In genomic region chr2:171139860-171140259, GRCh38 we compare ENCODE assay signal across 1 cellular context.
A peak's percentile ranks its signal among the peaks of the same experiment; 100 is the strongest.
TF ChIP-seq lines count a peak whose summit lies in the region.

No MANE protein-coding gene starts in this region.

TF ChIP-seq in H1, 55 proteins besides CTCF, POLR2A, EP300 and RAD21 (continued from another document):
- TF ChIP-seq POLR2AphosphoS5 (IDR thresholded peaks at IDR 0.05; ENCODE audit: low read depth, low read length): peak; percentile 46; the same call in 1 of the 2 replicates
TF ChIP-seq in H1: peak in this region for 2.
